ENCODE assay signal across 8 cellular contexts in the genomic region with DNA sequence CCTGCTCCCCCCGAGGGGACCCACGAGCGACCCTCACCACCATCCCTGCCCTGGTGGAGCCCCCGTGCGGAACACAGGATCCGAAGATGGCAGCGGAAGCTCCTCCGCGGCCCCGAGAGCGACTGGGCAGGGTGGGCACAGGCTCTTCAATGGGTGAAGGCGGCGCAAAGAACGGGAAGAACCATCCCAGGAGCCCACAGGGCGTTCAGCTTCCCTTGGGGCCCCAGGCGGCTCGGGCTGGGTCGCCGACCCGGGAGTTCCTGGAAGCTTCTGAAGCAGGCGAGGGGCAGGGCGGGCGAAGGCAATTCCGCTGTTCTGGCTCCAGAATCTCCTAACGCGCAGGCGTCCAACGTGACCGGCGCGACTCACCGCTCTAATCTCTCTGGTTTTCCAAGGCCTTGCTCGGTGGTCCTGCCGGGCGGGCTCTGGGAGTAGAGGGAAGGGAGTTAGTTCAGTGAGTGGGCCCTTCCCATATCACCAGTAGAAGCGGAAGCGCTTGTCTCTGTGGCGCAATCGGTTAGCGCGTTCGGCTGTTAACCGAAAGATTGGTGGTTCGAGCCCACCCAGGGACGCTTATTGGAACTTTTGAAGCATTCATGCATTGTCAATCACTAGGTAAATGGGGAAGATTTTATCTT. TPM values are rescaled to one million over a fixed set of nuclear protein-coding genes. Genes with fewer than 3 reads are reported as not detected.
DNase-seq lines count a peak whose midpoint lies in the region; ATAC-seq and TF ChIP-seq lines count a peak whose summit lies in the region.
"Not testable (repeated sequence)": the region's sequence is repeated elsewhere in the genome, so short reads cannot be mapped to it uniquely, and the experiment has no call there.

No MANE protein-coding gene starts in this region.

- not testable (repeated sequence) for H3K27me3 ChIP-seq in MG63; esophagus muscularis mucosa; layer of hippocampus (ENCODE audit: control insufficient read depth, insufficient read depth, low read length); prostate gland (replicated peaks; ENCODE audit: insufficient read depth)

- TF ChIP-seq CTCF in VCaP (conservative IDR thresholded peaks at IDR 0.05): not testable (repeated sequence)
- peak; percentile 34 to 46 (median 38) for TF ChIP-seq CTCF in esophagus muscularis mucosa (IDR thresholded peaks at IDR 0.05)
- TF ChIP-seq CTCF in prostate gland (IDR thresholded peaks at IDR 0.05): peak in 1 of 4 experiments; percentile 21

- not testable (repeated sequence) for H3K9me3 ChIP-seq in MG63, esophagus muscularis mucosa, prostate gland

- POLR2A ChIA-PET in activated naive CD8-positive, alpha-beta T cell treated with anti-CD3 and anti-CD28 coated beads, Interleukin-2, amount 10 ng/mL, durations not matched to agents 7 days and 5 days (lab: Charles Lee): interaction anchor here (1.0 to 1.6 kb wide), 4 partner anchors 16 to 375 kb away, joined by 3 to 10 read pairs (median 3); no protein-coding TSS in a partner anchor

- WGBS in esophagus muscularis mucosa: 15% methylated on average over 43 of the region's 45 CpGs
- 11% methylated on average over 45 of the region's 45 CpGs for WGBS in prostate gland

- DNase-seq in COLO829 (ENCODE audit: low spot score) (peak; percentile 59), MG63 (peak; percentile 89), esophagus muscularis mucosa (ENCODE audit: extremely low spot score) (peak; percentile 97), prostate gland (ENCODE audit: low spot score) (peak; percentile 42)
- peak; percentile 64 for DNase-seq in activated naive CD8-positive, alpha-beta T cell treated with anti-CD3 and anti-CD28 coated beads, Interleukin-2, amount 10 ng/mL, durations not matched to agents 7 days and 5 days
- peak; percentile 75 for DNase-seq in stimulated activated naive CD8-positive, alpha-beta T cell treated with anti-CD3 and anti-CD28 coated beads, Interleukin-15, amount 100 ng/mL, for 72 hours

- H3K27ac ChIP-seq in VCaP (peak overlapping the region; percentile 50), esophagus muscularis mucosa (replicated peaks in 1 of 4) (peak overlapping the region; percentile 83 to 92 (median 90)), layer of hippocampus (ENCODE audit: low read depth, low read length) (peak overlapping the region; percentile 90), prostate gland (peak overlapping the region; percentile 63 to 66)

- ATAC-seq in activated naive CD8-positive, alpha-beta T cell treated with anti-CD3 and anti-CD28 coated beads, Interleukin-2, amount 10 ng/mL, durations not matched to agents 7 days and 5 days (ENCODE audit: low read depth): peak; percentile 69
- ATAC-seq in stimulated activated naive CD8-positive, alpha-beta T cell treated with anti-CD3 and anti-CD28 coated beads, Interleukin-15, amount 100 ng/mL, for 72 hours: peak; percentile 87

- H3K4me3 Mint-ChIP-seq in activated naive CD8-positive, alpha-beta T cell treated with anti-CD3 and anti-CD28 coated beads, Interleukin-2, amount 10 ng/mL, durations not matched to agents 7 days and 5 days: peak overlapping the region; percentile 87
- peak overlapping the region; percentile 92 to 93 for H3K4me3 Mint-ChIP-seq in stimulated activated naive CD8-positive, alpha-beta T cell treated with anti-CD3 and anti-CD28 coated beads, Interleukin-15, amount 100 ng/mL, for 72 hours

- peak overlapping the region; percentile 86 for H3K4me3 ChIP-seq in MG63
- H3K4me3 ChIP-seq in esophagus muscularis mucosa: peak overlapping the region; percentile 59 to 69 (median 65)
- H3K4me3 ChIP-seq in prostate gland: peak overlapping the region; percentile 34 to 36

- H3K4me1 ChIP-seq in esophagus muscularis mucosa: peaks cover 7 to 18% (median 14%) of the 10 kb centered on the region in 4 donors
- not testable (repeated sequence) for H3K4me1 ChIP-seq in prostate gland (replicated peaks)

- H3K27me3 Mint-ChIP-seq in activated naive CD8-positive, alpha-beta T cell treated with anti-CD3 and anti-CD28 coated beads, Interleukin-2, amount 10 ng/mL, durations not matched to agents 7 days and 5 days: peaks cover 59% of the 10 kb centered on the region
- peaks cover 15% of the 10 kb centered on the region for H3K27me3 Mint-ChIP-seq in stimulated activated naive CD8-positive, alpha-beta T cell treated with anti-CD3 and anti-CD28 coated beads, Interleukin-15, amount 100 ng/mL, for 72 hours

- not testable (repeated sequence) for H3K36me3 Mint-ChIP-seq in activated naive CD8-positive, alpha-beta T cell treated with anti-CD3 and anti-CD28 coated beads, Interleukin-2, amount 10 ng/mL, durations not matched to agents 7 days and 5 days

- H3K4me1 Mint-ChIP-seq in activated naive CD8-positive, alpha-beta T cell treated with anti-CD3 and anti-CD28 coated beads, Interleukin-2, amount 10 ng/mL, durations not matched to agents 7 days and 5 days: not testable (repeated sequence)
- peaks cover 21% of the 10 kb centered on the region for H3K4me1 Mint-ChIP-seq in stimulated activated naive CD8-positive, alpha-beta T cell treated with anti-CD3 and anti-CD28 coated beads, Interleukin-15, amount 100 ng/mL, for 72 hours

- H3K36me3 ChIP-seq in MG63, esophagus muscularis mucosa, prostate gland: not testable (repeated sequence)

- intact Hi-C loops in esophagus muscularis mucosa (cut with DNase I); prostate gland (cut with DNase I): not testable (repeated sequence)

- TF ChIP-seq EP300 in esophagus muscularis mucosa (IDR thresholded peaks at IDR 0.05): not testable (repeated sequence)

- peak overlapping the region; percentile 56 for H3K27ac Mint-ChIP-seq in activated naive CD8-positive, alpha-beta T cell treated with anti-CD3 and anti-CD28 coated beads, Interleukin-2, amount 10 ng/mL, durations not matched to agents 7 days and 5 days
- peak overlapping the region; percentile 96 to 98 for H3K27ac Mint-ChIP-seq in stimulated activated naive CD8-positive, alpha-beta T cell treated with anti-CD3 and anti-CD28 coated beads, Interleukin-15, amount 100 ng/mL, for 72 hours

- not testable (repeated sequence) for H3K9me3 Mint-ChIP-seq in activated naive CD8-positive, alpha-beta T cell treated with anti-CD3 and anti-CD28 coated beads, Interleukin-2, amount 10 ng/mL, durations not matched to agents 7 days and 5 days; stimulated activated naive CD8-positive, alpha-beta T cell treated with anti-CD3 and anti-CD28 coated beads, Interleukin-15, amount 100 ng/mL, for 72 hours

- peak; percentile 9 for TF ChIP-seq POLR2A in esophagus muscularis mucosa (IDR thresholded peaks at IDR 0.05; ENCODE audit: low read depth)
- not testable (repeated sequence) for TF ChIP-seq POLR2A in prostate gland (IDR thresholded peaks at IDR 0.05)

RNA-seq across cellular contexts. Expression of gene RNU1-2, which starts 6.5 kb away (rescaled TPM):
- not detected in 2 replicates for total RNA-seq in MG63 (2014; rRNA removed; shearing (Covaris generic); ENCODE audit: low replicate concordance)
- 1,000 to 10,000 TPM; 3,257 to 3,430 TPM for total RNA-seq in activated naive CD8-positive, alpha-beta T cell treated with anti-CD3 and anti-CD28 coated beads, Interleukin-2, amount 10 ng/mL, durations not matched to agents 7 days and 5 days
- total RNA-seq in esophagus muscularis mucosa (under 1 TPM in 2 of 4 donors, not detected in 2; under 0.01 TPM), prostate gland (under 1 TPM; under 0.01 TPM)

RNA-seq across cellular contexts. Expression of gene CROCC, which starts 32.4 kb away (rescaled TPM):
- 18.1 and 36.9 TPM in 2 replicates for total RNA-seq in MG63 (2014; rRNA removed; shearing (Covaris generic); ENCODE audit: low replicate concordance)
- 10 to 100 TPM; 63.0 to 69.8 TPM for total RNA-seq in activated naive CD8-positive, alpha-beta T cell treated with anti-CD3 and anti-CD28 coated beads, Interleukin-2, amount 10 ng/mL, durations not matched to agents 7 days and 5 days
- total RNA-seq in esophagus muscularis mucosa: 10 to 100 TPM; 17.6 to 36.3 (median 23.0) TPM
- total RNA-seq in prostate gland: 10 to 100 TPM; 19.6 to 68.7 TPM

Comparison
In these comparisons a context has a peak if more than half of its experiments do, and no peak if none do; other contexts are left out.
1. Peak in every context shown above with its lines: DNase-seq, ATAC-seq, H3K4me3 ChIP-seq and H3K27ac ChIP-seq.
2. DNase-seq: peak in every context shown above with its lines; median percentile 97 in esophagus muscularis mucosa; 89 in MG63; 75 in stimulated activated naive CD8-positive, alpha-beta T cell treated with anti-CD3 and anti-CD28 coated beads, Interleukin-15, amount 100 ng/mL, for 72 hours; 64 in activated naive CD8-positive, alpha-beta T cell treated with anti-CD3 and anti-CD28 coated beads, Interleukin-2, amount 10 ng/mL, durations not matched to agents 7 days and 5 days; 59 in COLO829; 42 in prostate gland.
3. H3K4me3 ChIP-seq: peak in every context shown above with its lines; median percentile 86 in MG63; 65 in esophagus muscularis mucosa; 35 in prostate gland.
4. RNA of gene RNU1-2, which starts 6.5 kb away (total RNA-seq): 3,257 to 3,430 TPM in activated naive CD8-positive, alpha-beta T cell treated with anti-CD3 and anti-CD28 coated beads, Interleukin-2, amount 10 ng/mL, durations not matched to agents 7 days and 5 days; not detected in MG63, under 0.01 TPM in esophagus muscularis mucosa and under 0.01 TPM in prostate gland; every median in the first group is over 1,000 times any median in the second.